16 cellular contexts compared by ENCODE assay signal in genomic region chr17:31724026-31724425, GRCh38.
DNase-seq lines count a peak whose midpoint lies in the region; ATAC-seq and TF ChIP-seq lines count a peak whose summit lies in the region.
"Had no signal": no experiment of that assay in that cellular context is flagged by ENCODE, and none has a peak within 500 bp of the region (broad histone marks: within the 10 kb centered on the region; RNA-seq: fewer than 3 reads in every experiment).

No MANE protein-coding gene starts in this region.

- H3K36me3 ChIP-seq in MG63 = no peaks in the 10 kb centered on the region

- H3K36me3 Mint-ChIP-seq in CD4-positive, alpha-beta T cell (ENCODE audit: low read depth) = no peaks in the 10 kb centered on the region
- H3K36me3 Mint-ChIP-seq: stimulated activated memory B cell treated with anti-CD40 and anti-IgM and Interleukin-4, amounts not matched to agents 10 μg/mL and 1 μg/mL and 100 μg/mL, for 72 hours had no signal

- TF ChIP-seq CTCF in choroid plexus epithelial cell (conservative IDR thresholded peaks at IDR 0.05; ENCODE audit: low read depth, low read length) = no peak
- no peak for TF ChIP-seq CTCF in CD4-positive, alpha-beta T cell (IDR thresholded peaks at IDR 0.05)

- H3K27me3 Mint-ChIP-seq in CD4-positive, alpha-beta T cell = no peaks in the 10 kb centered on the region

- CTCF ChIA-PET in CD4-positive, alpha-beta T cell (lab: Charles Lee) = no interaction called here

- H3K27ac Mint-ChIP-seq in CD4-positive, alpha-beta T cell = no peak overlapping the region
- H3K27ac Mint-ChIP-seq: activated CD4-positive, alpha-beta T cell treated with anti-CD3 and anti-CD28 coated beads, Interleukin-2, amount 10 ng/mL, durations not matched to agents 7 days and 5 days; stimulated activated memory B cell treated with anti-CD40 and anti-IgM and Interleukin-4, amounts not matched to agents 10 μg/mL and 1 μg/mL and 100 μg/mL, for 72 hours had no signal

- no peak overlapping the region for H3K4me3 Mint-ChIP-seq in CD4-positive, alpha-beta T cell
- H3K4me3 Mint-ChIP-seq: activated CD4-positive, alpha-beta T cell treated with anti-CD3 and anti-CD28 coated beads, Interleukin-2, amount 10 ng/mL, durations not matched to agents 7 days and 5 days; stimulated activated memory B cell treated with anti-CD40 and anti-IgM and Interleukin-4, amounts not matched to agents 10 μg/mL and 1 μg/mL and 100 μg/mL, for 72 hours had no signal

- no peak for ATAC-seq in CD4-positive, alpha-beta T cell (ENCODE audit: poor library complexity)
- ATAC-seq: stimulated activated memory B cell treated with anti-CD40 and anti-IgM and Interleukin-4, amounts not matched to agents 10 μg/mL and 1 μg/mL and 100 μg/mL, for 72 hours had no signal

- no peaks in the 10 kb centered on the region for H3K9me3 Mint-ChIP-seq in CD4-positive, alpha-beta T cell
- H3K9me3 Mint-ChIP-seq: activated CD4-positive, alpha-beta T cell treated with anti-CD3 and anti-CD28 coated beads, Interleukin-2, amount 10 ng/mL, durations not matched to agents 7 days and 5 days had no signal

- H3K4me3 ChIP-seq in MG63 = no peak overlapping the region
- no peak overlapping the region for H3K4me3 ChIP-seq in choroid plexus epithelial cell (ENCODE audit: low read depth, low read length)

- POLR2A ChIA-PET in CD4-positive, alpha-beta T cell (lab: Charles Lee) = no interaction called here

- no peaks in the 10 kb centered on the region for H3K4me1 Mint-ChIP-seq in CD4-positive, alpha-beta T cell (ENCODE audit: low read depth)
- H3K4me1 Mint-ChIP-seq: activated CD4-positive, alpha-beta T cell treated with anti-CD3 and anti-CD28 coated beads, Interleukin-2, amount 10 ng/mL, durations not matched to agents 7 days and 5 days; stimulated activated memory B cell treated with anti-CD40 and anti-IgM and Interleukin-4, amounts not matched to agents 10 μg/mL and 1 μg/mL and 100 μg/mL, for 72 hours had no signal

- DNase-seq in Caki2 (ENCODE audit: low read depth) (peak; percentile 21), MG63 (peak; percentile 43), choroid plexus epithelial cell (ENCODE audit: low read depth) (peak; percentile 89), myocyte (ENCODE audit: low read depth) (peak; percentile 46), GM19238 (ENCODE audit: insufficient read length, low spot score) (no peak), cerebellar cortex (ENCODE audit: low spot score) (no peak), OCI-M2 (lab: John Stamatoyannopoulos, UW; ENCODE audit: unreplicated experiment) (no peak)
- no peak for DNase-seq in CD4-positive, alpha-beta T cell
- DNase-seq: activated CD4-positive, alpha-beta T cell treated with anti-CD3 and anti-CD28 coated beads, Interleukin-2, amount 10 ng/mL, durations not matched to agents 7 days and 5 days; aorta; C1 segment of cervical spinal cord; NCI-H2171; OCI-M1; stimulated activated CD4-positive, alpha-beta T cell treated with anti-CD3 and anti-CD28 coated beads, Interleukin-2, amount 100 ng/mL, for 48 hours; T-helper 2 cell had no signal

- intact Hi-C loops in CD4-positive, alpha-beta T cell (cut with DNase I, micrococcal nuclease) = no loop called here

- H3K9me3 ChIP-seq in MG63 = no peaks in the 10 kb centered on the region
- no peaks in the 10 kb centered on the region for H3K9me3 ChIP-seq in CD4-positive, alpha-beta T cell (ENCODE audit: control insufficient read depth, low read length)

- in situ Hi-C loops in Caki2 (cut with HindIII; ENCODE audit: low pct_unique_long_range_greater_than_20kb, low sequenced_read_pairs) = no loop called here

- H3K27me3 ChIP-seq in MG63 = no peaks in the 10 kb centered on the region
- H3K27me3 ChIP-seq in CD4-positive, alpha-beta T cell (ENCODE audit: control insufficient read depth, insufficient read depth, low read length) = peaks cover 6% of the 10 kb centered on the region

- H3K27ac ChIP-seq in CD4-positive, alpha-beta T cell (ENCODE audit: low read depth, low read length) = no peak overlapping the region

Comparison
In these comparisons a context has a peak if more than half of its experiments do, and no peak if none do; other contexts are left out.
1. DNase-seq: peak in Caki2 (single experiment), MG63 (single experiment), choroid plexus epithelial cell (single experiment) and myocyte (single experiment); none in GM19238 (single experiment), CD4-positive, alpha-beta T cell (0 of 10), cerebellar cortex (single experiment) and OCI-M2 (single experiment).